16 cellular contexts compared by ENCODE assay signal in the genomic region with DNA sequence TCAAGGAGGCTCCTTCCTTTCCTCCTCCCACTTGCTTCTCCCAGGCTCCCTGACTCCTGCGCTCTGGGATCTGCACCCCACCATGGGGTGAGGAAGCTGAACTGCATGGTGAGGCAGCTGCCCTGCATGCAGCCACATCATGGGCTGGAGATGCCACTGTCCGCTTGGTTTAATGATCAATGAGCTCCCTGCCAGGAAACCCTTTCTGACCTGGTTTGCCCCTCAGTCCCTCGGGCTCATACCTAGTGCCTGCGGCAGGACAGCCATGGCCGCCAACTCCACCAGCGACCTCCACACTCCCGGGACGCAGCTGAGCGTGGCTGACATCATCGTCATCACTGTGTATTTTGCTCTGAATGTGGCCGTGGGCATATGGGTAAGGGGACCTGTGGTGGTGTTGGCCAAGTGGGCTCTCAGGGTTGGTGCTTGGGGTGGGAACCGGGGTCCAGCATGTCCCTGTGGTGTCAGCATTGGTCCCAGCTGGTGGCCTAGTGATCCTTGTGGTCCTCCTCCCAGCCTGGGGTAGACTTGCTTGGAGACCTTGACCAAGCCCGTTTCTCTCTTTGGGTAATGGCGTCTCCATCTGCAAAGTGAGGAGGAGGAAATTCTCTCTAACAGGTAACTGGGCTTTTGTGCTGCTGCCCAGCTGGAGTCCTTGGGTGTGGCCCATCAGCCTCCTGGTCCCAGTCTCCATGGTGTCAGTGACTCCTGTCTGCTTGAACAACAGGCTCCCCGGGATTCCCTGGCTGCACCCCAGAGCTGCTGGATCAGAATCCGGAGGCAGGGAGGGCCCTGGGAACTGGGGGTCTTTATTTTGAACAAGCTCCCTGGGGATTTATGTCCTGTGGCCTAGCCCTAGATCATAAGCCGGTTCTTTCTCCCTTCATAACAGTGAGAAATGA. TPM values are rescaled to one million over a fixed set of nuclear protein-coding genes. Genes with fewer than 3 reads are reported as not detected.
DNase-seq lines count a peak whose midpoint lies in the region; ATAC-seq, FAIRE-seq and TF ChIP-seq lines count a peak whose summit lies in the region.
"Had no signal": no experiment of that assay in that cellular context is flagged by ENCODE, and none has a peak within 500 bp of the region (broad histone marks: within the 10 kb centered on the region; RNA-seq: fewer than 3 reads in every experiment).

Gene SLC5A10, plus strand, starts transcription at position 225 of the 902 bp plus-strand sequence. Its CDS starts 41 bp downstream, at position 266.

- H3K9me3 ChIP-seq in A549, result no peaks in the 10 kb centered on the region
- H3K9me3 ChIP-seq: gastrocnemius medialis had no signal

- no peak; the same call in 2 of the 3 replicates for TF ChIP-seq CTCF in A549 (IDR thresholded peaks at IDR 0.05)
- TF ChIP-seq CTCF in GM12872 (IDR thresholded peaks at IDR 0.05; ENCODE audit: insufficient read depth, low read depth, low read length), result peak; percentile 29; the same call in 1 of the 3 replicates
- TF ChIP-seq CTCF in WTC11 (IDR thresholded peaks at IDR 0.05), result no peak

- no peak within 1 kb of the TSS for H3K4me3 Mint-ChIP-seq in WTC11
- H3K4me3 Mint-ChIP-seq: CD8-positive, alpha-beta memory T cell had no signal

- peak; percentile 51 to 68 for DNase-seq in A549 (ENCODE audit: low read depth in 1 of 2, low spot score in 1 of 2)
- DNase-seq in WTC11 (ENCODE audit: low spot score), result peak; percentile 52
- DNase-seq in islet precursor cell, result peak; percentile 74
- DNase-seq in activated CD8-positive, alpha-beta memory T cell treated with anti-CD3 and anti-CD28 coated beads for 24 hours, result no peak
- DNase-seq in hypothalamus (lab: John Stamatoyannopoulos, UW), result no peak
- no peak for DNase-seq in central memory CD4-positive, alpha-beta T cell
- DNase-seq: CD8-positive, alpha-beta memory T cell; gastrocnemius medialis; Karpas-422 had no signal

- H3K27ac ChIP-seq in A549, result no peak within 1 kb of the TSS
- H3K27ac ChIP-seq: gastrocnemius medialis had no signal

- TF ChIP-seq EP300 in A549 (IDR thresholded peaks at IDR 0.05), result no peak

- no peak within 1 kb of the TSS for H3K4me3 ChIP-seq in A549
- H3K4me3 ChIP-seq: gastrocnemius medialis had no signal

- WGBS in A549 (ENCODE audit: missing lambda C conversion rate), result 82% methylated on average over 15 of the region's 17 CpGs

- CTCF ChIA-PET in A549 (lab: Yijun Ruan, JAX) (interaction anchor here (0.6 to 2.2 kb wide), 7 partner anchors 8 to 137 kb away, joined by 3 to 17 read pairs (median 3); no protein-coding TSS in a partner anchor), WTC11 (lab: Charles Lee) (interaction anchor here (0.6 to 1.7 kb wide), 7 partner anchors 9 to 326 kb away, joined by 3 to 22 read pairs (median 3); no protein-coding TSS in a partner anchor)

- H3K4me2 ChIP-seq in A549, result no peak within 1 kb of the TSS

- H3K9me3 Mint-ChIP-seq in WTC11, result no peaks in the 10 kb centered on the region
- H3K9me3 Mint-ChIP-seq: CD8-positive, alpha-beta memory T cell had no signal

- H3K27me3 Mint-ChIP-seq in WTC11 (ENCODE audit: low read depth), result no peaks in the 10 kb centered on the region

- no peak within 1 kb of the TSS for H3K27ac Mint-ChIP-seq in WTC11

- H3K36me3 Mint-ChIP-seq in WTC11, result no peaks in the 10 kb centered on the region
- H3K36me3 Mint-ChIP-seq: CD8-positive, alpha-beta memory T cell had no signal

- no peak for TF ChIP-seq POLR2A in A549 (IDR thresholded peaks at IDR 0.05; ENCODE audit: low read length)

- no peak for FAIRE-seq in A549 (lab: Jason Lieb, UNC)
- FAIRE-seq: GM12891 had no signal

- TF ChIP-seq RAD21 in A549 (conservative IDR thresholded peaks at IDR 0.05 in 1 of 2, IDR thresholded peaks at IDR 0.05 in 1 of 2), result peak; percentile 32 to 63; a peak in 2 of 5 replicates

- H3K4me1 ChIP-seq in A549, result no peaks in the 10 kb centered on the region
- H3K4me1 ChIP-seq: gastrocnemius medialis had no signal

- peak; percentile 82 to 89; a peak in 5 of 6 replicates for ATAC-seq in A549
- peak; percentile 81 for ATAC-seq in WTC11
- ATAC-seq in GM21717 (IDR thresholded peaks at IDR 0.05; ENCODE audit: unreplicated experiment), result no peak

- no peaks in the 10 kb centered on the region for H3K4me1 Mint-ChIP-seq in WTC11

- POLR2A ChIA-PET in A549 (lab: Yijun Ruan, JAX), result no interaction called here
- POLR2A ChIA-PET in WTC11 (lab: Charles Lee), result no interaction called here

TF ChIP-seq in A549, 52 proteins besides CTCF, POLR2A, EP300 and RAD21:
- TF ChIP-seq SMC3 (IDR thresholded peaks at IDR 0.05) (peak; percentile 45; the same call in 2 of the 3 replicates), E2F6 (IDR thresholded peaks at IDR 0.05; ENCODE audit: borderline replicate concordance, low read depth) (no peak)
TF ChIP-seq in A549: peak in this region for 1.

TF ChIP-seq in WTC11, 78 proteins besides CTCF, POLR2A, EP300 and RAD21:
- TF ChIP-seq, protein P1, sequence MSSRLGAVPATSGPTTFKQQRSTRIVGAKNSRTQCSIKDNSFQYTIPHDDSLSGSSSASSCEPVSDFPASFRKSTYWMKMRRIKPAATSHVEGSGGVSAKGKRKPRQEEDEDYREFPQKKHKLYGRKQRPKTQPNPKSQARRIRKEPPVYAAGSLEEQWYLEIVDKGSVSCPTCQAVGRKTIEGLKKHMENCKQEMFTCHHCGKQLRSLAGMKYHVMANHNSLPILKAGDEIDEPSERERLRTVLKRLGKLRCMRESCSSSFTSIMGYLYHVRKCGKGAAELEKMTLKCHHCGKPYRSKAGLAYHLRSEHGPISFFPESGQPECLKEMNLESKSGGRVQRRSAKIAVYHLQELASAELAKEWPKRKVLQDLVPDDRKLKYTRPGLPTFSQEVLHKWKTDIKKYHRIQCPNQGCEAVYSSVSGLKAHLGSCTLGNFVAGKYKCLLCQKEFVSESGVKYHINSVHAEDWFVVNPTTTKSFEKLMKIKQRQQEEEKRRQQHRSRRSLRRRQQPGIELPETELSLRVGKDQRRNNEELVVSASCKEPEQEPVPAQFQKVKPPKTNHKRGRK (CRISPR knock-in tag; IDR thresholded peaks at IDR 0.05; ENCODE audit: borderline replicate concordance), result no peak
- TF ChIP-seq SOX15 (CRISPR knock-in tag; IDR thresholded peaks at IDR 0.05) (no peak), RORB (CRISPR knock-in tag; IDR thresholded peaks at IDR 0.05) (no peak)

RNA-seq across cellular contexts. Expression of gene SLC5A10, which starts in this region (rescaled TPM):
- polyA plus RNA-seq in A549 (2011; rRNA removed), result 0.26 and 0.28 TPM in 2 replicates
- polyA plus RNA-seq in A549 (2012; cell fraction: cytosol; rRNA removed), result 0.07 and 0.19 TPM in 2 replicates
- 0.23 and 0.32 TPM in 2 replicates for polyA plus RNA-seq in A549 (2012; cell fraction: nucleus; rRNA removed)
- polyA plus RNA-seq in A549 (2017; fragmentation: RNase III; extraction: RNeasy Plus Mini Kit Qiagen cat#74134 plus additional on column Dnase treatment), result 0.07 to 0.22 TPM (median 0.15 TPM) in 3 replicates
- polyA minus RNA-seq in A549 (2011; rRNA and poly(A)+ RNA removed), result 0.15 and 0.54 TPM in 2 replicates
- 0.09 TPM in 1 of 3 replicates, not detected in the others for total RNA-seq in WTC11 (2021)
- total RNA-seq: CD8-positive, alpha-beta memory T cell; gastrocnemius medialis; mucosa of gallbladder; NCI-H460; skeletal muscle tissue; T-helper 1 cell treated with Interleukin-12 subunit alpha and Interleukin-12 subunit beta and Interleukin-4 antibody, amounts not matched to agents 30 ng/mL and 1 ng/mL, for 36 hours had no signal
- polyA plus RNA-seq: CD8-positive, alpha-beta memory T cell had no signal

Comparison
In these comparisons a context has a peak if more than half of its experiments do, and no peak if none do; other contexts are left out.
1. Peak in DNase-seq and ATAC-seq in A549; RNA of the gene not detected or under 1 TPM.
2. Peak in DNase-seq and ATAC-seq in WTC11; RNA of the gene not detected or under 1 TPM.